In the genomic region with DNA sequence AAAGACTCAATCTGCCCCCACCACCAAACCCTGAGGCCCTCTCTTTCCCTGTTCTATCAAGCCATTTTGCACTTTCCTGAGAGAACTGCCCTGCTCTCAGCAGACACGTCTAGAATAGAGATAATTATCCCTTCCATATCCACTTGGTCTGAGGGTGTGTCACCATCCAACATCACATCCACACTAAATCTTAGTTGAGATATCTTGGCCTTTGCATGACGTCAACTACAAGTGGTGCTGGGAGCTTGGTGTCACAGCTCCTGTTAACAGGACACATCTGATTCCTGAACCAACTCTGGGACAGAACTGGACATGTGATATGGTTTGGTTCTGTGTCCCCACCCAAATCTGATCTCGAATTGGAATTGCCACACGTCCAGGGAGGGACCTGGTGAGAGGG, we compare ENCODE assay signal across 23 cellular contexts.
DNase-seq lines count a peak whose midpoint lies in the region; ATAC-seq, FAIRE-seq and TF ChIP-seq lines count a peak whose summit lies in the region.
"Had no signal": no experiment of that assay in that cellular context is flagged by ENCODE, and none has a peak within 500 bp of the region (broad histone marks: within the 10 kb centered on the region; RNA-seq: fewer than 3 reads in every experiment).

No MANE protein-coding gene starts in this region.

- no peak for ATAC-seq in esophagus mucosa
- ATAC-seq: A549; CD8-positive, alpha-beta T cell had no signal

- FAIRE-seq in GM12892 (lab: Jason Lieb, UNC): peak; percentile 17
- FAIRE-seq: A549, D721Med, G401.6, GM12891, GM18507 had no signal

- no peak overlapping the region for H3K27ac Mint-ChIP-seq in activated CD4-positive, alpha-beta T cell treated with anti-CD3 and anti-CD28 coated beads, Interleukin-2, amount 10 ng/mL, durations not matched to agents 24 days and 14 days
- peak overlapping the region; percentile 36 for H3K27ac Mint-ChIP-seq in activated T-helper 1 cell treated with anti-CD3 and anti-CD28 coated beads, Interleukin-12 subunit alpha, Interleukin-12 subunit beta, Interleukin-2, Interleukin-4 antibody, amounts not matched to agents 30 ng/mL and 10 ng/mL and 1 ng/mL, durations not matched to agents 14 hours and 24 hours and 36 hours
- H3K27ac Mint-ChIP-seq: B cell; CD4-positive, alpha-beta T cell; CD8-positive, alpha-beta T cell had no signal

- 51% methylated on average over 3 of the region's 4 CpGs for WGBS in esophagus muscularis mucosa

- H3K27me3 Mint-ChIP-seq in activated CD4-positive, alpha-beta T cell treated with anti-CD3 and anti-CD28 coated beads, Interleukin-2, amount 10 ng/mL, durations not matched to agents 24 days and 14 days: peaks cover 30% of the 10 kb centered on the region
- H3K27me3 Mint-ChIP-seq in activated T-helper 1 cell treated with anti-CD3 and anti-CD28 coated beads, Interleukin-12 subunit alpha, Interleukin-12 subunit beta, Interleukin-2, Interleukin-4 antibody, amounts not matched to agents 30 ng/mL and 10 ng/mL and 1 ng/mL, durations not matched to agents 14 hours and 24 hours and 36 hours (ENCODE audit: insufficient read depth): peaks cover 14% of the 10 kb centered on the region

- no peaks in the 10 kb centered on the region for H3K36me3 ChIP-seq in esophagus muscularis mucosa
- H3K36me3 ChIP-seq: BLaER1 treated with 17β-estradiol and CSF1 and Interleukin-3, amounts not matched to agents 10 nM and 100 nM had no signal

- TF ChIP-seq POLR2A in GM12892 (IDR thresholded peaks at IDR 0.05; ENCODE audit: low read depth, low read length) (no peak), esophagus muscularis mucosa (IDR thresholded peaks at IDR 0.05; ENCODE audit: low read depth) (no peak)

- no peak overlapping the region for H3K4me3 Mint-ChIP-seq in activated CD4-positive, alpha-beta T cell treated with anti-CD3 and anti-CD28 coated beads, Interleukin-2, amount 10 ng/mL, durations not matched to agents 24 days and 14 days
- H3K4me3 Mint-ChIP-seq in activated T-helper 1 cell treated with anti-CD3 and anti-CD28 coated beads, Interleukin-12 subunit alpha, Interleukin-12 subunit beta, Interleukin-2, Interleukin-4 antibody, amounts not matched to agents 30 ng/mL and 10 ng/mL and 1 ng/mL, durations not matched to agents 14 hours and 24 hours and 36 hours: no peak overlapping the region
- H3K4me3 Mint-ChIP-seq: B cell; CD4-positive, alpha-beta T cell; CD8-positive, alpha-beta T cell had no signal

- no peaks in the 10 kb centered on the region for H3K36me3 Mint-ChIP-seq in activated CD4-positive, alpha-beta T cell treated with anti-CD3 and anti-CD28 coated beads, Interleukin-2, amount 10 ng/mL, durations not matched to agents 24 days and 14 days (ENCODE audit: low read depth)
- no peaks in the 10 kb centered on the region for H3K36me3 Mint-ChIP-seq in activated T-helper 1 cell treated with anti-CD3 and anti-CD28 coated beads, Interleukin-12 subunit alpha, Interleukin-12 subunit beta, Interleukin-2, Interleukin-4 antibody, amounts not matched to agents 30 ng/mL and 10 ng/mL and 1 ng/mL, durations not matched to agents 14 hours and 24 hours and 36 hours (ENCODE audit: low read depth)
- H3K36me3 Mint-ChIP-seq: CD8-positive, alpha-beta T cell had no signal

- no peaks in the 10 kb centered on the region for H3K9me3 ChIP-seq in esophagus muscularis mucosa
- H3K9me3 ChIP-seq: A549; BLaER1 treated with 17β-estradiol and CSF1 and Interleukin-3, amounts not matched to agents 10 nM and 100 nM; Caco-2 had no signal

- peaks cover 2% of the 10 kb centered on the region for H3K4me1 Mint-ChIP-seq in activated CD4-positive, alpha-beta T cell treated with anti-CD3 and anti-CD28 coated beads, Interleukin-2, amount 10 ng/mL, durations not matched to agents 24 days and 14 days
- no peaks in the 10 kb centered on the region for H3K4me1 Mint-ChIP-seq in activated T-helper 1 cell treated with anti-CD3 and anti-CD28 coated beads, Interleukin-12 subunit alpha, Interleukin-12 subunit beta, Interleukin-2, Interleukin-4 antibody, amounts not matched to agents 30 ng/mL and 10 ng/mL and 1 ng/mL, durations not matched to agents 14 hours and 24 hours and 36 hours (ENCODE audit: low read depth)

- H3K4me3 ChIP-seq in esophagus muscularis mucosa: no peak overlapping the region
- H3K4me3 ChIP-seq: A549; BLaER1 treated with 17β-estradiol and CSF1 and Interleukin-3, amounts not matched to agents 10 nM and 100 nM had no signal

- peak; percentile 48 for DNase-seq in activated CD4-positive, alpha-beta T cell treated with anti-CD3 and anti-CD28 coated beads, Interleukin-2, amount 10 ng/mL, durations not matched to agents 24 days and 14 days
- no peak for DNase-seq in activated CD4-positive, alpha-beta T cell treated with anti-CD3 and anti-CD28 coated beads, Interleukin-2, amount 50 U/mL, for 1 hour
- no peak for DNase-seq in GM12892 (ENCODE audit: insufficient read length)
- DNase-seq in activated T-helper 1 cell treated with anti-CD3 and anti-CD28 coated beads, Interleukin-12 subunit alpha, Interleukin-12 subunit beta, Interleukin-2, Interleukin-4 antibody, amounts not matched to agents 30 ng/mL and 10 ng/mL and 1 ng/mL, durations not matched to agents 14 hours and 24 hours and 36 hours (ENCODE audit: low spot score): no peak
- peak; percentile 68 for DNase-seq in esophagus muscularis mucosa (ENCODE audit: extremely low spot score)
- DNase-seq in NCI-H1417 treated with DMSO at 0.1 percent for 48 hours (lab: John Stamatoyannopoulos, UW): no peak
- DNase-seq: AML-193; Caco-2; Calu3; CD4-positive, alpha-beta T cell; CD8-positive, alpha-beta T cell; DMS79 treated with DMSO at 0.1 percent for 48 hours; GF-D8 had no signal

- no peaks in the 10 kb centered on the region for H3K9me3 Mint-ChIP-seq in activated CD4-positive, alpha-beta T cell treated with anti-CD3 and anti-CD28 coated beads, Interleukin-2, amount 10 ng/mL, durations not matched to agents 24 days and 14 days
- H3K9me3 Mint-ChIP-seq in activated T-helper 1 cell treated with anti-CD3 and anti-CD28 coated beads, Interleukin-12 subunit alpha, Interleukin-12 subunit beta, Interleukin-2, Interleukin-4 antibody, amounts not matched to agents 30 ng/mL and 10 ng/mL and 1 ng/mL, durations not matched to agents 14 hours and 24 hours and 36 hours: no peaks in the 10 kb centered on the region
- H3K9me3 Mint-ChIP-seq: CD4-positive, alpha-beta T cell; CD8-positive, alpha-beta T cell had no signal

- intact Hi-C loops in activated CD4-positive, alpha-beta T cell treated with anti-CD3 and anti-CD28 coated beads, Interleukin-2, amount 10 ng/mL, durations not matched to agents 24 days and 14 days (cut with micrococcal nuclease): no loop called here
- intact Hi-C loops in activated T-helper 1 cell treated with anti-CD3 and anti-CD28 coated beads, Interleukin-12 subunit alpha, Interleukin-12 subunit beta, Interleukin-2, Interleukin-4 antibody, amounts not matched to agents 30 ng/mL and 10 ng/mL and 1 ng/mL, durations not matched to agents 14 hours and 24 hours and 36 hours (cut with micrococcal nuclease): no loop called here
- intact Hi-C loops in esophagus muscularis mucosa (cut with DNase I): no loop called here

- H3K27me3 ChIP-seq in esophagus muscularis mucosa: peaks cover 0 to 19% (median 0%) of the 10 kb centered on the region in 4 donors
- H3K27me3 ChIP-seq: BLaER1 treated with 17β-estradiol and CSF1 and Interleukin-3, amounts not matched to agents 10 nM and 100 nM had no signal

- H3K27ac ChIP-seq in esophagus muscularis mucosa (replicated peaks in 1 of 4): no peak overlapping the region
- H3K27ac ChIP-seq: 22Rv1; A549; BLaER1 treated with 17β-estradiol and CSF1 and Interleukin-3, amounts not matched to agents 10 nM and 100 nM; C4-2B had no signal

- no peak for TF ChIP-seq CTCF in esophagus muscularis mucosa (IDR thresholded peaks at IDR 0.05)

- no peak for TF ChIP-seq EP300 in esophagus muscularis mucosa (IDR thresholded peaks at IDR 0.05)

- H3K4me1 ChIP-seq in esophagus muscularis mucosa: no peaks in the 10 kb centered on the region
- H3K4me1 ChIP-seq: A549, Caco-2 had no signal

Comparison
In these comparisons a context has a peak if more than half of its experiments do, and no peak if none do; other contexts are left out.
1. DNase-seq: peak in activated CD4-positive, alpha-beta T cell treated with anti-CD3 and anti-CD28 coated beads, Interleukin-2, amount 10 ng/mL, durations not matched to agents 24 days and 14 days (single experiment) and esophagus muscularis mucosa (single experiment); none in activated CD4-positive, alpha-beta T cell treated with anti-CD3 and anti-CD28 coated beads, Interleukin-2, amount 50 U/mL, for 1 hour (single experiment), GM12892 (single experiment), activated T-helper 1 cell treated with anti-CD3 and anti-CD28 coated beads, Interleukin-12 subunit alpha, Interleukin-12 subunit beta, Interleukin-2, Interleukin-4 antibody, amounts not matched to agents 30 ng/mL and 10 ng/mL and 1 ng/mL, durations not matched to agents 14 hours and 24 hours and 36 hours (single experiment) and NCI-H1417 treated with DMSO at 0.1 percent for 48 hours (single experiment).